26 cellular contexts compared by ENCODE assay signal in genomic region chr3:152040319-152040718, GRCh38.
DNase-seq lines count a peak whose midpoint lies in the region; ATAC-seq, FAIRE-seq and TF ChIP-seq lines count a peak whose summit lies in the region.
"Had no signal": no experiment of that assay in that cellular context is flagged by ENCODE, and none has a peak within 500 bp of the region (broad histone marks: within the 10 kb centered on the region; RNA-seq: fewer than 3 reads in every experiment).

No MANE protein-coding gene starts in this region.

- TF ChIP-seq POLR2A in K562 (conservative IDR thresholded peaks at IDR 0.05) (no peak), esophagus squamous epithelium (IDR thresholded peaks at IDR 0.05) (no peak), GM12891 (IDR thresholded peaks at IDR 0.05; ENCODE audit: low read depth, low read length) (no peak)

- H3K4me1 ChIP-seq in K562 (replicated peaks in 1 of 2; ENCODE audit: control insufficient read depth in 2 of 2, insufficient read depth in 2 of 2, low read length in 2 of 2) (no peaks in the 10 kb centered on the region), esophagus squamous epithelium (no peaks in the 10 kb centered on the region)
- H3K4me1 ChIP-seq: BLaER1, left ventricle myocardium inferior, psoas muscle, sigmoid colon had no signal

- TF ChIP-seq CTCF in K562 (IDR thresholded peaks at IDR 0.05 in 2 of 3, conservative IDR thresholded peaks at IDR 0.05 in 1 of 3; ENCODE audit: insufficient read depth in 2 of 3, low read depth in 1 of 3, low read length in 3 of 3) = no peak
- no peak for TF ChIP-seq CTCF in esophagus squamous epithelium (IDR thresholded peaks at IDR 0.05)

- H3K4me3 ChIP-seq in K562 (no peak overlapping the region), esophagus squamous epithelium (no peak overlapping the region)
- H3K4me3 ChIP-seq: BLaER1, left ventricle myocardium inferior, psoas muscle, sigmoid colon, thoracic aorta had no signal

- POLR2A ChIA-PET in K562 (lab: Yijun Ruan, JAX) = interaction anchor here (0.7 kb wide), 1 partner anchor 12 kb away, joined by 3 read pairs; no protein-coding TSS in a partner anchor

- TF ChIP-seq RAD21 in K562 (CRISPR knock-in tag; conservative IDR thresholded peaks at IDR 0.05 in 1 of 2, IDR thresholded peaks at IDR 0.05 in 1 of 2) = no peak

- WGBS in K562 (ENCODE audit: insufficient coverage, low coverage, missing lambda C conversion rate) = 0% methylated on average over 1 of the region's 1 CpG
- WGBS in esophagus squamous epithelium, 2 donors = 92 to 94% methylated on average over 1 of the region's 1 CpG

- no peak for TF ChIP-seq EP300 in K562 (IDR thresholded peaks at IDR 0.05; ENCODE audit: low read length)

- intact Hi-C loops in K562 (cut with micrococcal nuclease) = no loop called here
- intact Hi-C loops in esophagus squamous epithelium (cut with DNase I) = no loop called here

- H3K27me3 ChIP-seq in K562 (ENCODE audit: control insufficient read depth in 2 of 2, insufficient read depth in 2 of 2, low read length in 2 of 2) = no peaks in the 10 kb centered on the region
- H3K27me3 ChIP-seq in esophagus squamous epithelium = no peaks in the 10 kb centered on the region
- H3K27me3 ChIP-seq: BLaER1, sigmoid colon had no signal

- H3K27ac ChIP-seq in K562 (ENCODE audit: extremely low read depth, low read depth, low read length) = no peak overlapping the region
- H3K27ac ChIP-seq in esophagus squamous epithelium = no peak overlapping the region
- H3K27ac ChIP-seq: BLaER1, left ventricle myocardium inferior, psoas muscle, sigmoid colon, thoracic aorta had no signal

- H3K36me3 ChIP-seq in K562 (ENCODE audit: control insufficient read depth, insufficient read depth, low read length) (no peaks in the 10 kb centered on the region), esophagus squamous epithelium (no peaks in the 10 kb centered on the region)
- H3K36me3 ChIP-seq: BLaER1, left ventricle myocardium inferior, sigmoid colon, thoracic aorta had no signal

- no TSS peak for BruUV-seq in K562 (replicated peaks; lab: Mats Ljungman, UMichigan)

- in situ Hi-C loops in K562 (cut with MboI) (no loop called here), KBM-7 (cut with MboI; ENCODE audit: low pct_unique_long_range_greater_than_20kb, low sequenced_read_pairs) (no loop called here)

- CTCF ChIA-PET in K562 (lab: Yijun Ruan, JAX; ENCODE audit: low intra/inter-chr PET ratio) = no interaction called here

- peak overlapping the region; percentile 18; the same call in 1 of the 2 replicates for H2AFZ ChIP-seq in K562 (ENCODE audit: low read depth, low read length)

- H3K9me3 ChIP-seq in K562 (replicated peaks; ENCODE audit: control insufficient read depth, insufficient read depth, low read depth, low read length) (no peaks in the 10 kb centered on the region; the same call in 1 of the 2 replicates), esophagus squamous epithelium (peaks cover 0 to 8% (median 0%) of the 10 kb centered on the region in 3 donors)
- H3K9me3 ChIP-seq: sigmoid colon, thoracic aorta had no signal

- H3K9ac ChIP-seq in K562 (ENCODE audit: insufficient read depth in 1 of 2, low read depth in 2 of 2, low read length in 2 of 2) = no peak overlapping the region
- H3K9ac ChIP-seq: BLaER1 had no signal

- ATAC-seq in GM18868 (IDR thresholded peaks at IDR 0.05; ENCODE audit: unreplicated experiment) = peak; percentile 39
- ATAC-seq in GM21528 (IDR thresholded peaks at IDR 0.05; ENCODE audit: low FRiP score, unreplicated experiment) = peak; percentile 17
- ATAC-seq in HG03064 (IDR thresholded peaks at IDR 0.05; ENCODE audit: low read depth, unreplicated experiment) = peak; percentile 19
- ATAC-seq in K562 = no peak
- ATAC-seq in GM19351 (IDR thresholded peaks at IDR 0.05; ENCODE audit: unreplicated experiment) = no peak
- ATAC-seq: psoas muscle had no signal

- H3K79me2 ChIP-seq in K562 (ENCODE audit: control insufficient read depth, insufficient read depth, low read length) = no peaks in the 10 kb centered on the region

- no peak for FAIRE-seq in K562 (lab: Jason Lieb, UNC)
- no peak for FAIRE-seq in GM12891 (lab: Jason Lieb, UNC)
- FAIRE-seq: H54, islet of Langerhans, urothelium cell line had no signal

- no peak for DNase-seq in K562 (ENCODE audit: extremely low read depth in 1 of 4, low spot score in 3 of 4)
- no peak for DNase-seq in esophagus squamous epithelium (lab: John Stamatoyannopoulos, UW)
- no peak for DNase-seq in KBM-7
- no peak for DNase-seq in GM12891 (ENCODE audit: insufficient read length, low spot score)
- DNase-seq: activated CD4-positive, alpha-beta T cell treated with anti-CD3 and anti-CD28 coated beads, Interleukin-2, amount 10 ng/mL, durations not matched to agents 24 days and 14 days; activated T-cell treated with anti-CD3 and anti-CD28 coated beads, Interleukin-2, amount 50 U/mL, for 24 hours; Kasumi-1; left ventricle myocardium inferior; naive B cell; NCI-H2171 treated with DMSO at 0.1 percent for 48 hours; NCI-H510A treated with DMSO at 0.1 percent for 48 hours; nucleus accumbens; psoas muscle; Right ventricle myocardium superior; sigmoid colon; stimulated activated CD4-positive, alpha-beta T cell treated with anti-CD3 and anti-CD28 coated beads, Interleukin-15, amount 100 ng/mL, for 24 hours; stimulated activated naive CD4-positive, alpha-beta T cell treated with Interleukin-2 at 50 U/mL for 16 hours had no signal

- no peaks in the 10 kb centered on the region for H4K20me1 ChIP-seq in K562 (replicated peaks; ENCODE audit: control insufficient read depth, insufficient read depth, low read length)
- H4K20me1 ChIP-seq: BLaER1 had no signal

- H3K9me1 ChIP-seq in K562 (ENCODE audit: control insufficient read depth, insufficient read depth, low read length) = no peaks in the 10 kb centered on the region

- H3K4me2 ChIP-seq in K562 (ENCODE audit: insufficient read depth, low read length) = no peak overlapping the region
- H3K4me2 ChIP-seq: BLaER1 had no signal

TF ChIP-seq in K562, 482 proteins besides CTCF, POLR2A, EP300 and RAD21 (continues in another document):
- TF ChIP-seq SIX5 (IDR thresholded peaks at IDR 0.05; ENCODE audit: borderline replicate concordance in 1 of 2, insufficient read depth in 1 of 2, low read depth in 1 of 2, low read length in 2 of 2) = no peak
- TF ChIP-seq CBX2 (IDR thresholded peaks at IDR 0.05; ENCODE audit: insufficient read depth, low read length, poor library complexity, severe bottlenecking) = no peak

TF ChIP-seq in GM12891, 5 proteins besides CTCF, POLR2A, EP300 and RAD21:
- TF ChIP-seq POLR2AphosphoS5 (IDR thresholded peaks at IDR 0.05; ENCODE audit: low read depth, low read length) (no peak), SPI1 (IDR thresholded peaks at IDR 0.05; ENCODE audit: low read depth, low read length) (no peak), TAF1 (IDR thresholded peaks at IDR 0.05; ENCODE audit: low read depth, low read length) (no peak), PAX5 (IDR thresholded peaks at IDR 0.05; ENCODE audit: insufficient read depth, low read length, severe bottlenecking) (no peak), POU2F2 (IDR thresholded peaks at IDR 0.05; ENCODE audit: low read depth, low read length) (no peak)

Comparison
In these comparisons a context has a peak if more than half of its experiments do, and no peak if none do; other contexts are left out.
1. ATAC-seq: peak in GM18868 (single experiment), GM21528 (single experiment) and HG03064 (single experiment); none in K562 (single experiment) and GM19351 (single experiment).